8 cellular contexts compared by ENCODE assay signal in the genomic region with DNA sequence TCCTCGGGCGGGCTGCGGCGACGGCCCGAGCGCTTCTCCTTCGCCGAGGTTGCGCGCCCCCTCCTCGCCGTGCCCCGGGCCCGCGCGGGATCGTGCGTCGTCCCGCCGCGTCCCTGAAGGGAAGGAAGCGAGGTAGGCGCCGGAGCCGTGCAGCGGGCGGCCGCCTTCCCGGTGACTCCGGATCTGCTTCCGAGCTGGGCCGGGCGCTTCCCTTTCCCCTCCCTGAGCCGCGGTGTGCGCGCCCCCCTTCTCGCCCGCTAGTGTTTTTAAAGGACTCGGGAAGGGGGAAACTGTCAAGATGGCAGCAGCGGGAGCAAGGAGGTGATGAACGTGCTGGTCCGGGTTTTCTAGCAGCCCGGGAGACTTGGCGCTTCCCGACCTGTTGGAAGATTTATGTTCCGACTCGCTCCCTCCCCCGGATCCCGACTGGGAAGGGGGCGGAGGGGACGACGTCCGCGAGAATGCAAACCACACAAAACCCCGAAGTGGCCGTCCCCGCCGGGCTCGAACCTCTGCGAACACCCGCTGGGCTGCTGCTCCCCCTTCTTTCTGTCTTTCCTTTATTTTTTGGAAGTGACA. TPM values are rescaled to one million over a fixed set of nuclear protein-coding genes. Genes with fewer than 3 reads are reported as not detected.
A peak's percentile ranks its signal among the peaks of the same experiment; 100 is the strongest.
DNase-seq lines count a peak whose midpoint lies in the region; ATAC-seq lines count a peak whose summit lies in the region.

No MANE protein-coding gene starts in this region.

- H3K4me1 Mint-ChIP-seq in activated CD4-positive, alpha-beta memory T cell treated with anti-CD3 and anti-CD28 coated beads, Interleukin-2, amount 10 ng/mL, durations not matched to agents 7 days and 5 days = peaks cover 41% of the 10 kb centered on the region
- H3K4me1 Mint-ChIP-seq in naive thymus-derived CD4-positive, alpha-beta T cell = peaks cover 28 to 40% (median 31%) of the 10 kb centered on the region in 7 donors

- H3K27me3 ChIP-seq in naive thymus-derived CD4-positive, alpha-beta T cell (ENCODE audit: control insufficient read depth in 2 of 2, insufficient read depth in 2 of 2, low read length in 2 of 2) = no peaks in the 10 kb centered on the region

- H3K4me3 Mint-ChIP-seq in activated CD4-positive, alpha-beta memory T cell treated with anti-CD3 and anti-CD28 coated beads, Interleukin-2, amount 10 ng/mL, durations not matched to agents 7 days and 5 days = peak overlapping the region; percentile 80
- peak overlapping the region; percentile 86 to 98 (median 94) for H3K4me3 Mint-ChIP-seq in naive thymus-derived CD4-positive, alpha-beta T cell

- H3K9me3 Mint-ChIP-seq in activated CD4-positive, alpha-beta memory T cell treated with anti-CD3 and anti-CD28 coated beads, Interleukin-2, amount 10 ng/mL, durations not matched to agents 7 days and 5 days = no peaks in the 10 kb centered on the region
- H3K9me3 Mint-ChIP-seq in naive thymus-derived CD4-positive, alpha-beta T cell = no peaks in the 10 kb centered on the region

- H3K27ac ChIP-seq in naive thymus-derived CD4-positive, alpha-beta T cell (ENCODE audit: low read depth, low read length) = peak overlapping the region; percentile 100

- POLR2A ChIA-PET in activated CD4-positive, alpha-beta memory T cell treated with anti-CD3 and anti-CD28 coated beads, Interleukin-2, amount 10 ng/mL, durations not matched to agents 7 days and 5 days (lab: Charles Lee) = interaction anchor here (0.8 to 4.5 kb wide), 18 partner anchors 16 to 931 kb away, joined by 3 to 29 read pairs (median 6); a partner anchor contains a TSS
- POLR2A ChIA-PET in naive thymus-derived CD4-positive, alpha-beta T cell (lab: Charles Lee) = interaction anchor here (0.7 to 3.5 kb wide), 15 partner anchors 8 to 1131 kb away, joined by 3 to 41 read pairs (median 4); a partner anchor contains a TSS

- H3K36me3 ChIP-seq in naive thymus-derived CD4-positive, alpha-beta T cell (ENCODE audit: control insufficient read depth in 2 of 3, insufficient read depth in 3 of 3, low read length in 3 of 3) = peaks cover 0 to 11% (median 0%) of the 10 kb centered on the region in 3 experiments

- H3K4me1 ChIP-seq in naive thymus-derived CD4-positive, alpha-beta T cell (ENCODE audit: control insufficient read depth in 2 of 2, insufficient read depth in 2 of 2, low read length in 2 of 2) = peaks cover 22 to 24% of the 10 kb centered on the region in 2 donors

- peak overlapping the region; percentile 88 for H3K4me3 ChIP-seq in naive thymus-derived CD4-positive, alpha-beta T cell (ENCODE audit: low read length)

- peak; percentile 5 for ATAC-seq in GM21786 (IDR thresholded peaks at IDR 0.05; ENCODE audit: unreplicated experiment)
- ATAC-seq in naive thymus-derived CD4-positive, alpha-beta T cell = no peak
- no peak for ATAC-seq in HG03460 (IDR thresholded peaks at IDR 0.05; ENCODE audit: unreplicated experiment)

- intact Hi-C loops in naive thymus-derived CD4-positive, alpha-beta T cell (cut with micrococcal nuclease) = loop anchor here (1.0 to 5.0 kb wide), 15 partner anchors 222 to 1620 kb away; a partner anchor contains a TSS

- H3K27ac Mint-ChIP-seq in activated CD4-positive, alpha-beta memory T cell treated with anti-CD3 and anti-CD28 coated beads, Interleukin-2, amount 10 ng/mL, durations not matched to agents 7 days and 5 days = peak overlapping the region; percentile 73
- H3K27ac Mint-ChIP-seq in naive thymus-derived CD4-positive, alpha-beta T cell = peak overlapping the region; percentile 81 to 99 (median 90)

- DNase-seq in DMS53 (lab: John Stamatoyannopoulos, UW) = peak; percentile 81
- peak; percentile 41 for DNase-seq in NCI-H2107 treated with DMSO at 0.1 percent for 48 hours (lab: John Stamatoyannopoulos, UW; ENCODE audit: unreplicated experiment)
- peak; percentile 45 for DNase-seq in activated CD4-positive, alpha-beta memory T cell treated with anti-CD3 and anti-CD28 coated beads, Interleukin-2, amount 10 ng/mL, durations not matched to agents 7 days and 5 days
- peak; percentile 69 for DNase-seq in fibroblast of gingiva (ENCODE audit: low read depth)
- peak in 4 of 9 donors; percentile 33 to 47 (median 42) for DNase-seq in naive thymus-derived CD4-positive, alpha-beta T cell
- no peak for DNase-seq in activated effector memory CD4-positive, alpha-beta T cell treated with anti-CD3 and anti-CD28 coated beads, Interleukin-2, amount 50 U/mL, for 16 hours

- peaks cover 17% of the 10 kb centered on the region for H3K27me3 Mint-ChIP-seq in activated CD4-positive, alpha-beta memory T cell treated with anti-CD3 and anti-CD28 coated beads, Interleukin-2, amount 10 ng/mL, durations not matched to agents 7 days and 5 days
- H3K27me3 Mint-ChIP-seq in naive thymus-derived CD4-positive, alpha-beta T cell = peaks cover 0 to 45% (median 0%) of the 10 kb centered on the region in 5 donors

- H3K9me3 ChIP-seq in naive thymus-derived CD4-positive, alpha-beta T cell (ENCODE audit: control insufficient read depth in 2 of 3, low read length in 3 of 3) = no peaks in the 10 kb centered on the region

- CTCF ChIA-PET in activated CD4-positive, alpha-beta memory T cell treated with anti-CD3 and anti-CD28 coated beads, Interleukin-2, amount 10 ng/mL, durations not matched to agents 7 days and 5 days (lab: Charles Lee) = interaction anchor here (1.7 kb wide), 1 partner anchor 363 kb away, joined by 6 read pairs; no protein-coding TSS in a partner anchor
- CTCF ChIA-PET in naive thymus-derived CD4-positive, alpha-beta T cell (lab: Charles Lee) = no interaction called here

- peaks cover 15% of the 10 kb centered on the region for H3K36me3 Mint-ChIP-seq in activated CD4-positive, alpha-beta memory T cell treated with anti-CD3 and anti-CD28 coated beads, Interleukin-2, amount 10 ng/mL, durations not matched to agents 7 days and 5 days (ENCODE audit: low read depth)
- peaks cover 0 to 12% (median 6%) of the 10 kb centered on the region in 5 donors for H3K36me3 Mint-ChIP-seq in naive thymus-derived CD4-positive, alpha-beta T cell

RNA-seq across cellular contexts. Expression of a gene that starts 0.7 kb away (rescaled TPM):
- total RNA-seq in activated CD4-positive, alpha-beta memory T cell treated with anti-CD3 and anti-CD28 coated beads, Interleukin-2, amount 10 ng/mL, durations not matched to agents 7 days and 5 days = 10 to 100 TPM; 19.1 to 19.3 TPM
- total RNA-seq in naive thymus-derived CD4-positive, alpha-beta T cell = 10 to 100 TPM; 11.6 to 39.5 (median 21.7) TPM
- 10 to 100 TPM; 17.8 to 19.9 TPM for polyA plus RNA-seq in naive thymus-derived CD4-positive, alpha-beta T cell
